Comparison of ENCODE assay signal across 11 cellular contexts in the genomic region with DNA sequence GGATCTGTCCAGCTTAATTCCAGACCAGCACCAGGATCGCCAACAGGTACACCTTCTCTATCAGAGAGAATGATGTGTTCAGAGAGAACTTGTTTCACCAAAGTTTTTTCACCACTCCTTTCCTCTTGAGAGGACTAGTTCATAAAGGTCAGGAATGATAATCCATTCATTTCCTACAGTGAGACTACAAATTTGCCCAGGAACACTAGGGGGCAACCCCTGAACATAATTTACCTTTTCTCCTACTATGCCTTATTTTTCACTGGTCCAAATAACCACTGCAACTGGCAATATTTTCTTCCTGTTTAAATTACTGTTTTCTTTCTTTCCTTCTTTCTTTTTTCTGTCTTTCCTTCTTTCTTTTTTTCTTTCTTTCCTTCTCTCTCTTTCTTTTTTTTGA. TPM values are rescaled to one million over a fixed set of nuclear protein-coding genes. Genes with fewer than 3 reads are reported as not detected.
DNase-seq lines count a peak whose midpoint lies in the region; ATAC-seq, FAIRE-seq and TF ChIP-seq lines count a peak whose summit lies in the region.
"Had no signal": no experiment of that assay in that cellular context is flagged by ENCODE, and none has a peak within 500 bp of the region (broad histone marks: within the 10 kb centered on the region; RNA-seq: fewer than 3 reads in every experiment).

No MANE protein-coding gene starts in this region.

- in situ Hi-C loops in K562 (cut with MboI): no loop called here

- POLR2A ChIA-PET in K562 (lab: Yijun Ruan, JAX): no interaction called here

- TF ChIP-seq RAD21 in Ishikawa (IDR thresholded peaks at IDR 0.05; ENCODE audit: low read depth) (peak; percentile 36; the same call in 1 of the 2 replicates), K562 (CRISPR knock-in tag; conservative IDR thresholded peaks at IDR 0.05 in 1 of 2, IDR thresholded peaks at IDR 0.05 in 1 of 2) (peak; percentile 30 to 52)

- H3K9ac ChIP-seq in K562 (ENCODE audit: insufficient read depth in 1 of 2, low read depth in 2 of 2, low read length in 2 of 2): no peak overlapping the region

- BruUV-seq in K562 (replicated peaks; lab: Mats Ljungman, UMichigan): no TSS peak

- H3K9me3 ChIP-seq in K562 (replicated peaks; ENCODE audit: control insufficient read depth, insufficient read depth, low read depth, low read length): no peaks in the 10 kb centered on the region

- no peaks in the 10 kb centered on the region for H3K79me2 ChIP-seq in K562 (ENCODE audit: control insufficient read depth, insufficient read depth, low read length)

- no peak overlapping the region for H3K27ac Mint-ChIP-seq in nephron

- no peak overlapping the region for H3K4me3 Mint-ChIP-seq in nephron

- CTCF ChIA-PET in K562 (lab: Yijun Ruan, JAX; ENCODE audit: low intra/inter-chr PET ratio): no interaction called here

- peaks cover 20% of the 10 kb centered on the region for H3K4me1 Mint-ChIP-seq in nephron

- no peaks in the 10 kb centered on the region for H4K20me1 ChIP-seq in K562 (replicated peaks; ENCODE audit: control insufficient read depth, insufficient read depth, low read length)

- peaks cover 20 to 23% of the 10 kb centered on the region in 2 experiments for H3K27me3 ChIP-seq in K562 (ENCODE audit: control insufficient read depth in 2 of 2, insufficient read depth in 2 of 2, low read length in 2 of 2)

- TF ChIP-seq EP300 in Ishikawa (IDR thresholded peaks at IDR 0.05; ENCODE audit: borderline replicate concordance) (no peak), K562 (IDR thresholded peaks at IDR 0.05; ENCODE audit: low read length) (no peak)

- no peaks in the 10 kb centered on the region for H3K27me3 Mint-ChIP-seq in nephron (ENCODE audit: low read depth)

- no peak overlapping the region for H3K27ac ChIP-seq in K562 (ENCODE audit: extremely low read depth, low read depth, low read length)

- peak; percentile 32 for DNase-seq in EH (ENCODE audit: low read depth)
- peak in 1 of 4 experiments; percentile 14 for DNase-seq in K562 (ENCODE audit: extremely low read depth in 1 of 4, low spot score in 3 of 4)
- no peak for DNase-seq in omental fat pad (ENCODE audit: low spot score)
- DNase-seq in GM19239 (ENCODE audit: insufficient read length, low spot score): no peak
- DNase-seq in OCI-M2 (lab: John Stamatoyannopoulos, UW; ENCODE audit: unreplicated experiment): no peak
- DNase-seq: NCI-H345 had no signal

- H3K4me3 ChIP-seq in K562: no peak overlapping the region

- no peaks in the 10 kb centered on the region for H3K36me3 Mint-ChIP-seq in nephron (ENCODE audit: low read depth)

- H3K9me1 ChIP-seq in K562 (ENCODE audit: control insufficient read depth, insufficient read depth, low read length): no peaks in the 10 kb centered on the region

- no peak overlapping the region for H3K4me2 ChIP-seq in K562 (ENCODE audit: insufficient read depth, low read length)

- peak; percentile 68; the same call in 2 of the 3 replicates for ATAC-seq in K562
- ATAC-seq in omental fat pad (ENCODE audit: low FRiP score): no peak
- no peak for ATAC-seq in GM18868 (IDR thresholded peaks at IDR 0.05; ENCODE audit: unreplicated experiment)
- ATAC-seq: activated CD4-positive, CD25-positive, alpha-beta regulatory T cell treated with anti-CD3 and anti-CD28 coated beads, Interleukin-2, amount 50 U/mL, for 24 hours had no signal

- TF ChIP-seq CTCF in K562 (IDR thresholded peaks at IDR 0.05 in 2 of 3, conservative IDR thresholded peaks at IDR 0.05 in 1 of 3; ENCODE audit: insufficient read depth in 2 of 3, low read depth in 1 of 3, low read length in 3 of 3) (peak in 2 of 3 experiments; percentile 38 to 59; a peak in 4 of 6 replicates), nephron (IDR thresholded peaks at IDR 0.05; ENCODE audit: unreplicated experiment in 3 of 3) (peak in 2 of 3 experiments; percentile 13 to 32), omental fat pad (IDR thresholded peaks at IDR 0.05) (no peak)

- H3K36me3 ChIP-seq in K562 (ENCODE audit: control insufficient read depth, insufficient read depth, low read length): no peaks in the 10 kb centered on the region

- TF ChIP-seq POLR2A in K562 (conservative IDR thresholded peaks at IDR 0.05): no peak

- intact Hi-C loops in K562 (cut with micrococcal nuclease): loop anchor here (5.0 kb wide), 1 partner anchor 64 kb away; no protein-coding TSS in a partner anchor

- no peaks in the 10 kb centered on the region for H3K4me1 ChIP-seq in K562 (replicated peaks in 1 of 2; ENCODE audit: control insufficient read depth in 2 of 2, insufficient read depth in 2 of 2, low read length in 2 of 2)

- H3K9me3 Mint-ChIP-seq in nephron: no peaks in the 10 kb centered on the region

- H2AFZ ChIP-seq in K562 (ENCODE audit: low read depth, low read length): no peak overlapping the region

- FAIRE-seq in K562 (lab: Jason Lieb, UNC) (no peak), GM19239 (lab: Jason Lieb, UNC) (no peak)

- WGBS in K562 (ENCODE audit: insufficient coverage, low coverage, missing lambda C conversion rate): 0% methylated on average over 1 of the region's 1 CpG

TF ChIP-seq in Ishikawa, 13 proteins besides CTCF, POLR2A, EP300 and RAD21 (continues in another document):
- TF ChIP-seq FOXM1 (IDR thresholded peaks at IDR 0.05; ENCODE audit: borderline replicate concordance, low read depth) (no peak), EGR1 (IDR thresholded peaks at IDR 0.05) (no peak), NFIC (IDR thresholded peaks at IDR 0.05) (no peak)

RNA-seq across cellular contexts. Expression of a gene that starts 22.5 kb away (rescaled TPM):
- not detected in 2 replicates for total RNA-seq in K562 (2011; cell fraction: chromatin; rRNA removed; ENCODE audit: low replicate concordance)
- not detected in 2 replicates for total RNA-seq in K562 (2011; cell fraction: nucleolus; rRNA removed)
- not detected in 2 replicates for total RNA-seq in K562 (2011; cell fraction: nucleoplasm; rRNA removed)
- total RNA-seq in K562 (2014; rRNA removed): not detected in 2 replicates
- total RNA-seq in K562 (2014; rRNA removed; fragmentation: Illumina TruSeq; extraction: Trizol): not detected in 2 replicates
- not detected in 2 replicates for total RNA-seq in K562 (2015; rRNA removed; fragmentation: Illumina TruSeq; extraction: Trizol)
- total RNA-seq in K562 (2021): 0.13 and 0.20 TPM in 2 replicates
- not detected in 2 replicates for polyA plus RNA-seq in K562 (2011; rRNA removed)
- polyA plus RNA-seq in K562 (2011; cell fraction: cytosol; rRNA removed): 0.06 TPM in 1 of 2 replicates, not detected in the other
- polyA plus RNA-seq in K562 (2011; cell fraction: nucleus; rRNA removed): not detected in 2 replicates
- not detected in 2 replicates for polyA plus RNA-seq in K562 (2012)
- polyA plus RNA-seq in K562 (2014; fragmentation: Illumina TruSeq; extraction: Trizol): not detected in 2 replicates
- polyA plus RNA-seq in K562 (2014; fragmentation: Nextera tagmentation; extraction: Ambion mirVana): not detected
- polyA plus RNA-seq in K562 (2014; rRNA removed): not detected in 2 replicates
- not detected in 2 replicates for polyA minus RNA-seq in K562 (2011; rRNA and poly(A)+ RNA removed)
- polyA minus RNA-seq in K562 (2011; cell fraction: cytosol; rRNA and poly(A)+ RNA removed): not detected in 2 replicates
- not detected in 2 replicates for polyA minus RNA-seq in K562 (2011; cell fraction: nucleus; rRNA and poly(A)+ RNA removed)
- total RNA-seq in omental fat pad: 100 to 1,000 TPM in 2 of 4 donors, 10 to 100 TPM in 2; 78.7 to 209 (median 139) TPM

RNA-seq across cellular contexts. Expression of a gene that starts 38.2 kb away (rescaled TPM):
- not detected in 2 replicates for total RNA-seq in K562 (2011; cell fraction: chromatin; rRNA removed; ENCODE audit: low replicate concordance)
- total RNA-seq in K562 (2011; cell fraction: nucleolus; rRNA removed): not detected in 2 replicates
- not detected in 2 replicates for total RNA-seq in K562 (2011; cell fraction: nucleoplasm; rRNA removed)
- total RNA-seq in K562 (2014; rRNA removed): not detected in 2 replicates
- total RNA-seq in K562 (2014; rRNA removed; fragmentation: Illumina TruSeq; extraction: Trizol): not detected in 2 replicates
- not detected in 2 replicates for total RNA-seq in K562 (2015; rRNA removed; fragmentation: Illumina TruSeq; extraction: Trizol)
- total RNA-seq in K562 (2021): not detected in 2 replicates
- polyA plus RNA-seq in K562 (2011; rRNA removed): not detected in 2 replicates
- polyA plus RNA-seq in K562 (2011; cell fraction: cytosol; rRNA removed): not detected in 2 replicates
- polyA plus RNA-seq in K562 (2011; cell fraction: nucleus; rRNA removed): not detected in 2 replicates
- not detected in 2 replicates for polyA plus RNA-seq in K562 (2012)
- not detected in 2 replicates for polyA plus RNA-seq in K562 (2014; fragmentation: Illumina TruSeq; extraction: Trizol)
- not detected for polyA plus RNA-seq in K562 (2014; fragmentation: Nextera tagmentation; extraction: Ambion mirVana)
- not detected in 2 replicates for polyA plus RNA-seq in K562 (2014; rRNA removed)
- not detected in 2 replicates for polyA minus RNA-seq in K562 (2011; rRNA and poly(A)+ RNA removed)
- polyA minus RNA-seq in K562 (2011; cell fraction: cytosol; rRNA and poly(A)+ RNA removed): not detected in 2 replicates
- polyA minus RNA-seq in K562 (2011; cell fraction: nucleus; rRNA and poly(A)+ RNA removed): not detected in 2 replicates
- not detected for total RNA-seq in omental fat pad
- total RNA-seq: aorta had no signal
- polyA plus RNA-seq: aorta had no signal

RNA-seq across cellular contexts. Expression of a gene that starts 58.9 kb away (rescaled TPM):
- 0.56 TPM in 1 of 2 replicates, not detected in the other for total RNA-seq in K562 (2011; cell fraction: chromatin; rRNA removed; ENCODE audit: low replicate concordance)
- total RNA-seq in K562 (2011; cell fraction: nucleolus; rRNA removed): not detected in 2 replicates
- not detected in 2 replicates for total RNA-seq in K562 (2011; cell fraction: nucleoplasm; rRNA removed)
- total RNA-seq in K562 (2014; rRNA removed): 0.09 and 0.16 TPM in 2 replicates
- total RNA-seq in K562 (2014; rRNA removed; fragmentation: Illumina TruSeq; extraction: Trizol): not detected in 2 replicates
- total RNA-seq in K562 (2015; rRNA removed; fragmentation: Illumina TruSeq; extraction: Trizol): not detected in 2 replicates
- total RNA-seq in K562 (2021): not detected in 2 replicates
- 0.04 and 0.09 TPM in 2 replicates for polyA plus RNA-seq in K562 (2011; rRNA removed)
- polyA plus RNA-seq in K562 (2011; cell fraction: cytosol; rRNA removed): 0.06 and 0.28 TPM in 2 replicates
- 0.25 and 0.30 TPM in 2 replicates for polyA plus RNA-seq in K562 (2011; cell fraction: nucleus; rRNA removed)
- polyA plus RNA-seq in K562 (2012): 0.09 and 0.18 TPM in 2 replicates
- 0.06 TPM in 1 of 2 replicates, not detected in the other for polyA plus RNA-seq in K562 (2014; fragmentation: Illumina TruSeq; extraction: Trizol)
- polyA plus RNA-seq in K562 (2014; fragmentation: Nextera tagmentation; extraction: Ambion mirVana): not detected
- polyA plus RNA-seq in K562 (2014; rRNA removed): 0.05 TPM in 1 of 2 replicates, not detected in the other
- polyA minus RNA-seq in K562 (2011; rRNA and poly(A)+ RNA removed): 0.12 TPM in 1 of 2 replicates, not detected in the other
- polyA minus RNA-seq in K562 (2011; cell fraction: cytosol; rRNA and poly(A)+ RNA removed): not detected in 2 replicates
- polyA minus RNA-seq in K562 (2011; cell fraction: nucleus; rRNA and poly(A)+ RNA removed): 0.22 and 0.27 TPM in 2 replicates
- total RNA-seq in omental fat pad: under 1 TPM in 1 of 4 donors, not detected in 3; 0.28 TPM

Comparison
In these comparisons a context has a peak if more than half of its experiments do, and no peak if none do; other contexts are left out.
1. CTCF ChIP-seq: peak in K562 (2 of 3) and nephron (2 of 3); none in omental fat pad (0 of 3).
2. RNA of a gene that starts 22.5 kb away (total RNA-seq): 78.7 to 209 TPM in omental fat pad; 0.13 to 0.20 TPM in K562; every median in the first group is over 10 times any median in the second.